ENCODE assay signal across 8 cellular contexts in the genomic region with DNA sequence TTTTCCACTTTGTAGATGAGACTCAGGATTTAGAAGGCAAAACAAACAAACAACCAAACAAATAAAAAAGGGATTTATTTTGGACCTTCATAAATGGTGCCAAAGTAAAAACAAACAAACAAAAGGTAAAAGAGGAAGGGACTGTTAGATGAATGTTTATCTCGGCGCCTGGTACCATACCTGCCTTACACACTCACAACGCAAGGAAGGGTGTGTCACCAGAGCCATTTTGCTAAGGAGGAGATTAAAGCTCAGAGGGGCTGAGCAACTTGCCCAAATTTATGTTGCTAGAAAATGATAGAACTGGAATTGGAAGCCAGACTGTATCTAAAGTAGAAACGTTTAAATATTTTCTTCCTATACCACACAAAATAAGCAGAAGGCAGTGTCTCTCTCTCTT. TPM values are rescaled to one million over a fixed set of nuclear protein-coding genes. Genes with fewer than 3 reads are reported as not detected.
DNase-seq lines count a peak whose midpoint lies in the region; ATAC-seq and TF ChIP-seq lines count a peak whose summit lies in the region.

No MANE protein-coding gene starts in this region.

- no peaks in the 10 kb centered on the region for H3K36me3 Mint-ChIP-seq in activated T-cell treated with anti-CD3 and anti-CD28 coated beads, Interleukin-2, amount 50 U/mL, for 72 hours (ENCODE audit: insufficient read depth in 2 of 2)
- H3K36me3 Mint-ChIP-seq in activated CD4-positive, alpha-beta memory T cell treated with anti-CD3 and anti-CD28 coated beads, Interleukin-2, amount 10 ng/mL, durations not matched to agents 7 days and 5 days (ENCODE audit: low read depth), result no peaks in the 10 kb centered on the region

- H3K9me2 ChIP-seq in hepatocyte (replicated peaks; ENCODE audit: insufficient read depth), result no peaks in the 10 kb centered on the region

- H4K20me1 ChIP-seq in hepatocyte (ENCODE audit: insufficient read depth, poor library complexity, severe bottlenecking), result no peaks in the 10 kb centered on the region

- H3K4me1 Mint-ChIP-seq in activated T-cell treated with anti-CD3 and anti-CD28 coated beads, Interleukin-2, amount 50 U/mL, for 72 hours (ENCODE audit: low read depth), result peaks cover 14% of the 10 kb centered on the region
- H3K4me1 Mint-ChIP-seq in activated CD4-positive, alpha-beta memory T cell treated with anti-CD3 and anti-CD28 coated beads, Interleukin-2, amount 10 ng/mL, durations not matched to agents 7 days and 5 days, result peaks cover 20% of the 10 kb centered on the region

- CTCF ChIA-PET in activated CD4-positive, alpha-beta memory T cell treated with anti-CD3 and anti-CD28 coated beads, Interleukin-2, amount 10 ng/mL, durations not matched to agents 7 days and 5 days (lab: Charles Lee), result interaction anchor here (0.7 to 4.5 kb wide), 9 partner anchors 14 to 1801 kb away, joined by 3 to 60 read pairs (median 4); no protein-coding TSS in a partner anchor

- no peak for DNase-seq in activated T-cell treated with anti-CD3 and anti-CD28 coated beads, Interleukin-2, amount 50 U/mL, for 72 hours
- no peak for DNase-seq in activated T-cell treated with anti-CD3 and anti-CD28 coated beads, Interleukin-2, amount 50 U/mL, for 1 hour
- DNase-seq in activated CD4-positive, alpha-beta memory T cell treated with anti-CD3 and anti-CD28 coated beads, Interleukin-2, amount 10 ng/mL, durations not matched to agents 7 days and 5 days, result no peak
- no peak for DNase-seq in hepatocyte (ENCODE audit: low spot score)
- DNase-seq in suprapubic skin (ENCODE audit: low spot score in 2 of 2), result no peak
- no peak for DNase-seq in inferior parietal cortex (ENCODE audit: extremely low spot score)
- no peak for DNase-seq in SIG-M5 (lab: John Stamatoyannopoulos, UW)
- DNase-seq in stimulated activated CD8-positive, alpha-beta memory T cell treated with anti-CD3 and anti-CD28 coated beads, Interleukin-4, amount 100 ng/mL, for 48 hours, result no peak

- peak overlapping the region; percentile 74 for H3K4me2 ChIP-seq in hepatocyte

- H3K4me3 ChIP-seq in hepatocyte (peak overlapping the region; percentile 4), suprapubic skin (peak overlapping the region; percentile 31)

- H3K9me3 ChIP-seq in hepatocyte (ENCODE audit: low read depth) (no peaks in the 10 kb centered on the region), suprapubic skin (no peaks in the 10 kb centered on the region)

- no peaks in the 10 kb centered on the region for H3K9me3 Mint-ChIP-seq in activated T-cell treated with anti-CD3 and anti-CD28 coated beads, Interleukin-2, amount 50 U/mL, for 72 hours
- no peaks in the 10 kb centered on the region for H3K9me3 Mint-ChIP-seq in activated CD4-positive, alpha-beta memory T cell treated with anti-CD3 and anti-CD28 coated beads, Interleukin-2, amount 10 ng/mL, durations not matched to agents 7 days and 5 days

- WGBS in hepatocyte (ENCODE audit: low lambda C conversion rate, missing lambda C conversion rate), result 44% methylated on average over 4 of the region's 4 CpGs
- WGBS in suprapubic skin, result 32% methylated on average over 4 of the region's 4 CpGs

- H3K4me3 Mint-ChIP-seq in activated T-cell treated with anti-CD3 and anti-CD28 coated beads, Interleukin-2, amount 50 U/mL, for 72 hours, result peak overlapping the region; percentile 63 to 85
- H3K4me3 Mint-ChIP-seq in activated CD4-positive, alpha-beta memory T cell treated with anti-CD3 and anti-CD28 coated beads, Interleukin-2, amount 10 ng/mL, durations not matched to agents 7 days and 5 days, result peak overlapping the region; percentile 57

- no peaks in the 10 kb centered on the region for H3K4me1 ChIP-seq in hepatocyte (ENCODE audit: insufficient read depth)
- peaks cover 13% of the 10 kb centered on the region for H3K4me1 ChIP-seq in suprapubic skin

- POLR2A ChIA-PET in activated CD4-positive, alpha-beta memory T cell treated with anti-CD3 and anti-CD28 coated beads, Interleukin-2, amount 10 ng/mL, durations not matched to agents 7 days and 5 days (lab: Charles Lee), result no interaction called here

- TF ChIP-seq CTCF in hepatocyte (IDR thresholded peaks at IDR 0.05; ENCODE audit: poor library complexity) (no peak), suprapubic skin (IDR thresholded peaks at IDR 0.05) (no peak)

- H3K27me3 Mint-ChIP-seq in activated T-cell treated with anti-CD3 and anti-CD28 coated beads, Interleukin-2, amount 50 U/mL, for 72 hours (ENCODE audit: low read depth), result no peaks in the 10 kb centered on the region
- H3K27me3 Mint-ChIP-seq in activated CD4-positive, alpha-beta memory T cell treated with anti-CD3 and anti-CD28 coated beads, Interleukin-2, amount 10 ng/mL, durations not matched to agents 7 days and 5 days, result peaks cover 11% of the 10 kb centered on the region

- no peak for TF ChIP-seq POLR2A in suprapubic skin (IDR thresholded peaks at IDR 0.05)

- H3K36me3 ChIP-seq in hepatocyte (replicated peaks; ENCODE audit: insufficient read depth, low read depth) (no peaks in the 10 kb centered on the region), suprapubic skin (no peaks in the 10 kb centered on the region)

- H3K27ac ChIP-seq in hepatocyte (no peak overlapping the region), suprapubic skin (no peak overlapping the region)

- H3K79me2 ChIP-seq in hepatocyte, result no peaks in the 10 kb centered on the region

- H3K27ac Mint-ChIP-seq in activated T-cell treated with anti-CD3 and anti-CD28 coated beads, Interleukin-2, amount 50 U/mL, for 72 hours, result peak overlapping the region; percentile 68
- H3K27ac Mint-ChIP-seq in activated CD4-positive, alpha-beta memory T cell treated with anti-CD3 and anti-CD28 coated beads, Interleukin-2, amount 10 ng/mL, durations not matched to agents 7 days and 5 days, result peak overlapping the region; percentile 44

- H3K27me3 ChIP-seq in hepatocyte (no peaks in the 10 kb centered on the region), suprapubic skin (no peaks in the 10 kb centered on the region)

- ATAC-seq in activated T-cell treated with anti-CD3 and anti-CD28 coated beads, Interleukin-2, amount 50 U/mL, for 72 hours (replicated peaks in 1 of 2), result peak in 1 of 2 donors; percentile 47

- peak overlapping the region; percentile 46 for H2AFZ ChIP-seq in hepatocyte

- no peak for TF ChIP-seq EP300 in suprapubic skin (IDR thresholded peaks at IDR 0.05)

RNA-seq across cellular contexts. Expression of gene BOD1L1, which starts 29.5 kb away (rescaled TPM):
- total RNA-seq in activated T-cell treated with anti-CD3 and anti-CD28 coated beads, Interleukin-2, amount 50 U/mL, for 72 hours, result 10 to 100 TPM; 42.8 to 45.1 TPM
- total RNA-seq in activated CD4-positive, alpha-beta memory T cell treated with anti-CD3 and anti-CD28 coated beads, Interleukin-2, amount 10 ng/mL, durations not matched to agents 7 days and 5 days, result 10 to 100 TPM; 32.2 to 34.8 TPM
- total RNA-seq in hepatocyte (29.1 and 29.5 TPM in 2 replicates), suprapubic skin (10 to 100 TPM; 26.5 to 78.0 (median 36.5) TPM)
- 11.9 and 14.7 TPM in 2 replicates for polyA plus RNA-seq in hepatocyte
